ENCODE assay signal across 25 cellular contexts in the genomic region with DNA sequence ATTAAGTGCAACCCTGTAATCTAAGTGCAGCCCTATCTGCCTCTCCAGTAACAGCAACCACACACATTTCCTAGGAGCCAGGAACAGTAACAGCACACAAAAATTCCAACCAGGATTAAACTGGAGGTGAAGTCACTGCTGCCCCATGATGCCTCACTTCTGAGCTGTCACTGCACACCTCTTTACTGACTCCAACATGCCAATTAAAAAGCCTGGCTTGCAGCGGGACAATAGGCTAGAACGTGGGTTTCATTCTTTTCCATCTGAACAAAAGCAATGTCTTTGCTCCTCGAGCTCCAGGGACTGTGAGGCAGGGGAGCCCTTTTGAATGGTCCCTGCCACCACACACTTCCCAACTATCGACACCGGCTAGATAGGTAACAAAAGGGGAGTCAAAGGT.
DNase-seq lines count a peak whose midpoint lies in the region; ATAC-seq, FAIRE-seq and TF ChIP-seq lines count a peak whose summit lies in the region.
"Had no signal": no experiment of that assay in that cellular context is flagged by ENCODE, and none has a peak within 500 bp of the region (broad histone marks: within the 10 kb centered on the region; RNA-seq: fewer than 3 reads in every experiment).

No MANE protein-coding gene starts in this region.

- peak overlapping the region; percentile 32; the same call in 1 of the 2 replicates for H3K14ac ChIP-seq in H9 (ENCODE audit: insufficient read depth, low read length)

- H3K27ac Mint-ChIP-seq in H9 (peak overlapping the region; percentile 82 to 99 (median 97)), astrocyte (ENCODE audit: unreplicated experiment) (no peak overlapping the region)
- H3K27ac Mint-ChIP-seq: activated CD4-positive, alpha-beta memory T cell treated with anti-CD3 and anti-CD28 coated beads for 36 hours; B cell had no signal

- H3K4ac ChIP-seq in H9 (ENCODE audit: low read depth, low read length) (no peak overlapping the region), mesendoderm (ENCODE audit: low read depth, low read length) (no peak overlapping the region)

- peaks cover 24% of the 10 kb centered on the region for H3K4me1 ChIP-seq in H9 (ENCODE audit: insufficient read depth, low read length)
- peaks cover 6% of the 10 kb centered on the region for H3K4me1 ChIP-seq in astrocyte (ENCODE audit: insufficient read depth, low read length)
- H3K4me1 ChIP-seq in mesendoderm (ENCODE audit: control insufficient read depth, low read depth, low read length): peaks cover 18% of the 10 kb centered on the region
- H3K4me1 ChIP-seq: esophagus muscularis mucosa had no signal

- no peaks in the 10 kb centered on the region for H3K79me1 ChIP-seq in H9 (ENCODE audit: insufficient read depth, low read depth, low read length, poor library complexity, severe bottlenecking)
- H3K79me1 ChIP-seq in mesendoderm (ENCODE audit: low read length): no peaks in the 10 kb centered on the region

- H3K56ac ChIP-seq in H9 (ENCODE audit: insufficient read length, low read depth, low read length) (peak overlapping the region; percentile 42), mesendoderm (ENCODE audit: low read length) (peak overlapping the region; percentile 69)

- peak overlapping the region; percentile 18 for H3K18ac ChIP-seq in H9 (ENCODE audit: insufficient read length, low read depth, low read length)
- no peak overlapping the region for H3K18ac ChIP-seq in mesendoderm (ENCODE audit: low read length)

- H4K5ac ChIP-seq in H9 (ENCODE audit: insufficient read length, low read depth, low read length): peak overlapping the region; percentile 33
- H4K5ac ChIP-seq in mesendoderm (ENCODE audit: low read length): no peak overlapping the region

- H2BK20ac ChIP-seq in H9 (ENCODE audit: low read depth, low read length, poor library complexity, severe bottlenecking): no peak overlapping the region

- H3K36me3 Mint-ChIP-seq in H9 (ENCODE audit: insufficient read depth in 1 of 3, low read depth in 3 of 3) (peaks cover 14 to 27% (median 26%) of the 10 kb centered on the region in 3 experiments), astrocyte (ENCODE audit: low read depth, unreplicated experiment) (no peaks in the 10 kb centered on the region)
- H3K36me3 Mint-ChIP-seq: activated CD4-positive, alpha-beta memory T cell treated with anti-CD3 and anti-CD28 coated beads for 36 hours had no signal

- no peak for ATAC-seq in GM19467 (IDR thresholded peaks at IDR 0.05; ENCODE audit: unreplicated experiment)
- no peak for ATAC-seq in HG02840 (IDR thresholded peaks at IDR 0.05; ENCODE audit: low FRiP score, unreplicated experiment)
- no peak for ATAC-seq in HG03196 (IDR thresholded peaks at IDR 0.05; ENCODE audit: unreplicated experiment)
- ATAC-seq: naive thymus-derived CD8-positive, alpha-beta T cell had no signal

- peak overlapping the region; percentile 34 to 40; a peak in 3 of 5 replicates for H3K4me3 Mint-ChIP-seq in H9
- no peak overlapping the region for H3K4me3 Mint-ChIP-seq in astrocyte (ENCODE audit: unreplicated experiment)
- H3K4me3 Mint-ChIP-seq: activated CD4-positive, alpha-beta memory T cell treated with anti-CD3 and anti-CD28 coated beads for 36 hours; B cell; central memory CD8-positive, alpha-beta T cell; naive thymus-derived CD8-positive, alpha-beta T cell had no signal

- no peak for TF ChIP-seq CTCF in H9 (conservative IDR thresholded peaks at IDR 0.05)
- TF ChIP-seq CTCF in astrocyte (IDR thresholded peaks at IDR 0.05; ENCODE audit: insufficient read depth, low read depth, low read length): no peak

- H3K4me3 ChIP-seq in astrocyte (ENCODE audit: insufficient read depth, low read depth, low read length): no peak overlapping the region
- no peak overlapping the region for H3K4me3 ChIP-seq in mesendoderm (ENCODE audit: low read length)
- H3K4me3 ChIP-seq: esophagus muscularis mucosa, smooth muscle cell had no signal

- H3K23ac ChIP-seq in H9 (ENCODE audit: insufficient read length, low read depth, low read length) (no peak overlapping the region), mesendoderm (ENCODE audit: low read length) (peak overlapping the region; percentile 26)

- no CpG with 5 or more reads among the region's 5 CpGs for WGBS in H9 (ENCODE audit: extremely low coverage, insufficient read length, low lambda C conversion rate)
- WGBS in mesendoderm (ENCODE audit: extremely low coverage, insufficient coverage, low lambda C conversion rate): no CpG with 5 or more reads among the region's 5 CpGs

- H3K9me3 Mint-ChIP-seq in H9: peaks cover 27 to 31% of the 10 kb centered on the region in 2 experiments
- H3K9me3 Mint-ChIP-seq in astrocyte (ENCODE audit: unreplicated experiment): peaks cover 5% of the 10 kb centered on the region
- H3K9me3 Mint-ChIP-seq: central memory CD8-positive, alpha-beta T cell had no signal

- H3K23me2 ChIP-seq in H9 (ENCODE audit: insufficient read length, low read depth, low read length, poor library complexity, severe bottlenecking): peaks cover 4% of the 10 kb centered on the region

- H2BK5ac ChIP-seq in H9 (ENCODE audit: insufficient read length, low read length) (peak overlapping the region; percentile 66), mesendoderm (ENCODE audit: low read length) (no peak overlapping the region)

- no peak overlapping the region for H3T11ph ChIP-seq in H9 (ENCODE audit: low read length)

- DNase-seq in H9 (peak; percentile 52), NCI-H146 (lab: John Stamatoyannopoulos, UW) (peak; percentile 48), astrocyte (ENCODE audit: low read depth) (no peak), mesendoderm (peak; percentile 59), mesenteric fat pad (ENCODE audit: low spot score) (no peak)
- DNase-seq: activated CD4-positive, alpha-beta memory T cell treated with anti-CD3 and anti-CD28 coated beads for 36 hours; activated naive CD4-positive, alpha-beta T cell; activated T-cell treated with anti-CD3 and anti-CD28 coated beads, Interleukin-2, amount 50 U/mL, for 1 hour; amniotic stem cell; effector CD4-positive, alpha-beta T cell; GOT3; mesenchymal stem cell; naive thymus-derived CD8-positive, alpha-beta T cell; NCI-H1417 treated with DMSO at 0.1 percent for 48 hours; NCI-H446 treated with DMSO at 0.1 percent for 48 hours; stimulated activated CD4-positive, alpha-beta T cell treated with anti-CD3 and anti-CD28 coated beads, Interleukin-4, amount 100 ng/mL, for 24 hours; WERI-Rb-1 had no signal

- no peak overlapping the region for H4K91ac ChIP-seq in H9 (ENCODE audit: insufficient read length, low read depth, low read length)

- H2BK120ac ChIP-seq in H9 (ENCODE audit: low read depth, low read length, poor library complexity, severe bottlenecking) (no peak overlapping the region), mesendoderm (ENCODE audit: low read depth, low read length) (no peak overlapping the region)

- H4K20me1 ChIP-seq in H9 (ENCODE audit: control insufficient read depth, insufficient read depth, insufficient read length) (no peaks in the 10 kb centered on the region), astrocyte (ENCODE audit: insufficient read depth, low read length) (no peaks in the 10 kb centered on the region)

- H4K8ac ChIP-seq in H9 (replicated peaks; ENCODE audit: insufficient read length, low read depth, low read length): no peak overlapping the region
- no peak overlapping the region for H4K8ac ChIP-seq in mesendoderm (ENCODE audit: low read depth, low read length)

- H2BK15ac ChIP-seq in H9 (ENCODE audit: low read depth, low read length) (no peak overlapping the region), mesendoderm (replicated peaks; ENCODE audit: low read depth) (no peak overlapping the region)

- H2AFZ ChIP-seq in H9 (ENCODE audit: low read length) (no peak overlapping the region), astrocyte (ENCODE audit: low read depth, low read length) (peak overlapping the region; percentile 37)

- no peak overlapping the region for H2BK12ac ChIP-seq in H9 (ENCODE audit: insufficient read length, low read depth, low read length)

- H3K36me3 ChIP-seq in astrocyte (ENCODE audit: insufficient read depth, low read length) (no peaks in the 10 kb centered on the region), mesendoderm (ENCODE audit: control insufficient read depth, insufficient read depth, low read length) (no peaks in the 10 kb centered on the region)
- H3K36me3 ChIP-seq: esophagus muscularis mucosa, WERI-Rb-1 had no signal

- H3K4me1 Mint-ChIP-seq in H9 (peaks cover 69 to 88% of the 10 kb centered on the region in 2 experiments), astrocyte (ENCODE audit: low read depth, unreplicated experiment) (peaks cover 4% of the 10 kb centered on the region)

- peak overlapping the region; percentile 50 for H3K4me2 ChIP-seq in H9 (ENCODE audit: insufficient read depth, insufficient read length, low read length)
- peak overlapping the region; percentile 49 for H3K4me2 ChIP-seq in astrocyte (ENCODE audit: low read length)
- no peak overlapping the region for H3K4me2 ChIP-seq in mesendoderm (ENCODE audit: low read length)
- H3K4me2 ChIP-seq: smooth muscle cell had no signal

- H3K27me3 Mint-ChIP-seq in H9 (ENCODE audit: low read depth) (0 out of 2 replicates have a peak, but pooled peaks cover 2% of the 10 kb centered on the region), astrocyte (ENCODE audit: low read depth, unreplicated experiment) (peaks cover 21% of the 10 kb centered on the region)
- H3K27me3 Mint-ChIP-seq: B cell had no signal

- peak overlapping the region; percentile 92 for H3K27ac ChIP-seq in H9 (ENCODE audit: insufficient read length, low read depth, low read length)
- no peak overlapping the region for H3K27ac ChIP-seq in astrocyte (ENCODE audit: low read depth, low read length)
- H3K27ac ChIP-seq in mesendoderm (ENCODE audit: low read depth, low read length): no peak overlapping the region
- H3K27ac ChIP-seq: esophagus muscularis mucosa, WERI-Rb-1 had no signal

- H3K9me3 ChIP-seq in H9 (ENCODE audit: control insufficient read depth, low read depth, low read length): peaks cover 16% of the 10 kb centered on the region
- no peaks in the 10 kb centered on the region for H3K9me3 ChIP-seq in astrocyte (ENCODE audit: insufficient read depth, low read depth, low read length)
- H3K9me3 ChIP-seq: esophagus muscularis mucosa had no signal

- no peaks in the 10 kb centered on the region for H3K27me3 ChIP-seq in H9 (ENCODE audit: insufficient read depth, low read length)
- H3K27me3 ChIP-seq in astrocyte (ENCODE audit: insufficient read depth, low read length): peaks cover 10% of the 10 kb centered on the region
- no peaks in the 10 kb centered on the region for H3K27me3 ChIP-seq in mesendoderm (ENCODE audit: insufficient read depth, low read length, poor library complexity)
- H3K27me3 ChIP-seq: esophagus muscularis mucosa had no signal

- H3K9ac ChIP-seq in H9 (ENCODE audit: extremely low read depth, insufficient read length, low read length) (no peak overlapping the region), astrocyte (ENCODE audit: low read length) (no peak overlapping the region), mesendoderm (ENCODE audit: low read length) (peak overlapping the region; percentile 22)

- H2AK5ac ChIP-seq in H9 (ENCODE audit: insufficient read length, low read length): peak overlapping the region; percentile 53
- H2AK5ac ChIP-seq in mesendoderm (ENCODE audit: low read length): no peak overlapping the region

- FAIRE-seq in astrocyte (lab: Jason Lieb, UNC): no peak
- FAIRE-seq: islet of Langerhans had no signal

- no peaks in the 10 kb centered on the region; the same call in 1 of the 2 replicates for H3K79me2 ChIP-seq in H9 (ENCODE audit: insufficient read depth, low read length)
- H3K79me2 ChIP-seq in astrocyte (ENCODE audit: insufficient read depth, low read length): no peaks in the 10 kb centered on the region
- H3K79me2 ChIP-seq in mesendoderm (ENCODE audit: control insufficient read depth, insufficient read depth, low read length): no peaks in the 10 kb centered on the region

Comparison
In these comparisons a context has a peak if more than half of its experiments do, and no peak if none do; other contexts are left out.
1. DNase-seq: peak in H9 (single experiment), NCI-H146 (single experiment) and mesendoderm (single experiment); none in astrocyte (single experiment) and mesenteric fat pad (single experiment).